ENCODE assay signal across 10 cellular contexts in the genomic region with DNA sequence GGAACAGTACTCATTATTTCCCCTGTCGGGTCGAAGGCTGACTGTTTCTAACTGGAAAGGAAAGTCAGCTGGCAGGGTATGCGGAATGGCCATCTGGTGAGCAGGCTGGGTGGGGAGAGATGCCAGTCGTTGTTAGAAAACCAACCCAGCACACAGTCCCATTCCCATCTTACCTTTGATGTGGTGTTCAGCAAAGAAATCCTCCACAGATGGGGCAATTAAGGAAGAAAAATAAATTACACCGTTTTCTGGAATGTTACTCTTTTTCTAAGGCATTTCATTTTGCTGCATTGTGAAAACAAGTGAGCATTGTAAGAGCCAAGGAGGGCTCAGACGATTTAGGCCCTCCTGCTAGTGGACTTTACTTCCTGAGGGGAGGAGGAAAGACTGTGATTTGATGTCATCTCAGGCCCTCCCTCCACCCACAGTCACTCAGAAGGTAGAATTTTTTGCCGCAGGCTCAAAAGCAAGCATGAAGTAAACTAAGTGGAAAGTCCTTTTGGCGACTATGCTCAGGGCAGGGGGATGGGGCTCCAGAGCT. TPM values are rescaled to one million over a fixed set of nuclear protein-coding genes. Genes with fewer than 3 reads are reported as not detected.
DNase-seq lines count a peak whose midpoint lies in the region; ATAC-seq, FAIRE-seq and TF ChIP-seq lines count a peak whose summit lies in the region.
"Had no signal": no experiment of that assay in that cellular context is flagged by ENCODE, and none has a peak within 500 bp of the region (broad histone marks: within the 10 kb centered on the region; RNA-seq: fewer than 3 reads in every experiment).

TSS of gene SLC16A4 (minus strand) at position 335 of the 541 bp plus-strand sequence. CDS start 1,703 bp downstream, outside the sequence.

- TF ChIP-seq CTCF in prostate gland (IDR thresholded peaks at IDR 0.05) (no peak), D721Med (IDR thresholded peaks at IDR 0.05; ENCODE audit: insufficient read depth, missing control alignments) (no peak)

- no peaks in the 10 kb centered on the region for H3K27me3 Mint-ChIP-seq in natural killer cell treated with Interleukin-12 subunit alpha and Interleukin-12 subunit beta and Interleukin-15 and Interleukin-18, amount 100 ng/mL, for 72 hours
- H3K27me3 Mint-ChIP-seq: activated CD4-positive, alpha-beta T cell treated with anti-CD3 and anti-CD28 coated beads for 36 hours had no signal

- peak within 1 kb of the TSS; percentile 49 to 50 for H3K27ac ChIP-seq in prostate gland

- intact Hi-C loops in prostate gland (cut with DNase I): loop anchor here (5.0 kb wide), 1 partner anchor 53 kb away; the partner anchor contains the start of gene RBM15

- peak within 1 kb of the TSS; percentile 2 to 8 for H3K4me3 ChIP-seq in prostate gland

- H3K4me1 Mint-ChIP-seq in natural killer cell treated with Interleukin-12 subunit alpha and Interleukin-12 subunit beta and Interleukin-15 and Interleukin-18, amount 100 ng/mL, for 72 hours (ENCODE audit: low read depth in 2 of 2): peaks cover 0 to 6% of the 10 kb centered on the region in 2 donors

- H3K36me3 Mint-ChIP-seq in natural killer cell treated with Interleukin-12 subunit alpha and Interleukin-12 subunit beta and Interleukin-15 and Interleukin-18, amount 100 ng/mL, for 72 hours: peaks cover 7% of the 10 kb centered on the region

- no peaks in the 10 kb centered on the region for H3K9me3 Mint-ChIP-seq in natural killer cell treated with Interleukin-12 subunit alpha and Interleukin-12 subunit beta and Interleukin-15 and Interleukin-18, amount 100 ng/mL, for 72 hours

- DNase-seq in DMS 273 treated with DMSO at 0.1 percent for 48 hours (lab: John Stamatoyannopoulos, UW) (peak; percentile 73), SW480 (ENCODE audit: low spot score) (peak; percentile 85), glomerular visceral epithelial cell (ENCODE audit: extremely low spot score) (peak; percentile 66), prostate gland (ENCODE audit: low spot score) (no peak), HUDEP-2 (lab: John Stamatoyannopoulos, UW; ENCODE audit: unreplicated experiment in 76 of 76) (no peak), D721Med (ENCODE audit: insufficient read length, low spot score) (no peak)
- DNase-seq in natural killer cell treated with Interleukin-12 subunit alpha and Interleukin-12 subunit beta and Interleukin-15 and Interleukin-18, amount 100 ng/mL, for 72 hours (ENCODE audit: low spot score): no peak
- DNase-seq: activated CD4-positive, alpha-beta T cell treated with anti-CD3 and anti-CD28 coated beads for 36 hours had no signal

- no peaks in the 10 kb centered on the region for H3K4me1 ChIP-seq in prostate gland (replicated peaks)

- no peak for ATAC-seq in GM21825 (IDR thresholded peaks at IDR 0.05; ENCODE audit: unreplicated experiment)
- no peak for ATAC-seq in natural killer cell treated with Interleukin-12 subunit alpha and Interleukin-12 subunit beta and Interleukin-15 and Interleukin-18, amount 100 ng/mL, for 72 hours
- ATAC-seq: activated CD4-positive, alpha-beta T cell treated with anti-CD3 and anti-CD28 coated beads for 36 hours had no signal

- no peaks in the 10 kb centered on the region for H3K36me3 ChIP-seq in prostate gland

- TF ChIP-seq POLR2A in prostate gland (IDR thresholded peaks at IDR 0.05): peak; percentile 31

- H3K27ac Mint-ChIP-seq in natural killer cell treated with Interleukin-12 subunit alpha and Interleukin-12 subunit beta and Interleukin-15 and Interleukin-18, amount 100 ng/mL, for 72 hours: no peak within 1 kb of the TSS
- H3K27ac Mint-ChIP-seq: activated CD4-positive, alpha-beta T cell treated with anti-CD3 and anti-CD28 coated beads for 36 hours had no signal

- 9% methylated on average over 8 of the region's 8 CpGs for WGBS in prostate gland

- no peak for FAIRE-seq in D721Med (lab: Jason Lieb, UNC)
- FAIRE-seq: HTR-8/SVneo had no signal

- no peaks in the 10 kb centered on the region for H3K27me3 ChIP-seq in prostate gland (replicated peaks; ENCODE audit: insufficient read depth)

- H3K4me3 Mint-ChIP-seq in natural killer cell treated with Interleukin-12 subunit alpha and Interleukin-12 subunit beta and Interleukin-15 and Interleukin-18, amount 100 ng/mL, for 72 hours: no peak within 1 kb of the TSS
- H3K4me3 Mint-ChIP-seq: activated CD4-positive, alpha-beta T cell treated with anti-CD3 and anti-CD28 coated beads for 36 hours had no signal

- no peaks in the 10 kb centered on the region for H3K9me3 ChIP-seq in prostate gland

RNA-seq across cellular contexts. Expression of gene SLC16A4, which starts in this region (rescaled TPM):
- total RNA-seq in prostate gland: 1 to 10 TPM; 1.7 to 9.0 TPM
- under 1 TPM in 1 of 2 donors, not detected in 1; 0.48 TPM for total RNA-seq in natural killer cell treated with Interleukin-12 subunit alpha and Interleukin-12 subunit beta and Interleukin-15 and Interleukin-18, amount 100 ng/mL, for 72 hours

Comparison
In these comparisons a context has a peak if more than half of its experiments do, and no peak if none do; other contexts are left out.
1. DNase-seq: peak in DMS 273 treated with DMSO at 0.1 percent for 48 hours (single experiment), SW480 (single experiment) and glomerular visceral epithelial cell (single experiment); none in prostate gland (single experiment), HUDEP-2 (0 of 76), D721Med (single experiment) and natural killer cell treated with Interleukin-12 subunit alpha and Interleukin-12 subunit beta and Interleukin-15 and Interleukin-18, amount 100 ng/mL, for 72 hours (single experiment).